ENCODE assay signal across 7 cellular contexts in genomic region chrX:72274526-72274925, GRCh38. TPM values are rescaled to one million over a fixed set of nuclear protein-coding genes. Genes with fewer than 3 reads are reported as not detected.
DNase-seq lines count a peak whose midpoint lies in the region; TF ChIP-seq lines count a peak whose summit lies in the region.

No MANE protein-coding gene starts in this region.

- peaks cover 73% of the 10 kb centered on the region for H3F3A ChIP-seq in PC-9 (ENCODE audit: insufficient read depth, low read depth)

- H3K4me1 ChIP-seq in PC-9 (replicated peaks; ENCODE audit: insufficient read depth) (peaks cover 55% of the 10 kb centered on the region), osteoblast (ENCODE audit: insufficient read depth, low read length) (peaks cover 64% of the 10 kb centered on the region)

- H3K36me3 ChIP-seq in PC-9 (ENCODE audit: low read depth) (peaks cover 54% of the 10 kb centered on the region), osteoblast (ENCODE audit: insufficient read depth, low read length) (peaks cover 66% of the 10 kb centered on the region)

- peak overlapping the region; percentile 98 for H3K4me2 ChIP-seq in PC-9
- peak overlapping the region; percentile 94 for H3K4me2 ChIP-seq in osteoblast (ENCODE audit: insufficient read depth, low read length)

- DNase-seq in PC-9 (no peak), choroid plexus epithelial cell (ENCODE audit: low read depth) (peak; percentile 49), osteoblast (ENCODE audit: insufficient read length, low spot score, missing footprints) (no peak), NCI-H2196 treated with DMSO at 0.1 percent for 48 hours (lab: John Stamatoyannopoulos, UW; ENCODE audit: unreplicated experiment) (no peak), GM13976 (ENCODE audit: low spot score) (no peak), ecto neural progenitor cell (ENCODE audit: low spot score) (no peak)

- in situ Hi-C loops in GM13976 (cut with MboI; ENCODE audit: low sequenced_read_pairs, unreplicated experiment): no loop called here

- peak; percentile 11 for TF ChIP-seq POLR2A in GM19099 (IDR thresholded peaks at IDR 0.05; ENCODE audit: extremely low read depth, insufficient read length, low read depth)

- H2AFZ ChIP-seq in PC-9 (no peak overlapping the region), osteoblast (ENCODE audit: low read length) (no peak overlapping the region)

- H3K4me3 ChIP-seq in PC-9 (peak overlapping the region; percentile 98; the same call in 1 of the 2 replicates), choroid plexus epithelial cell (ENCODE audit: low read depth, low read length) (peak overlapping the region; percentile 79), osteoblast (ENCODE audit: insufficient read depth, low read length) (peak overlapping the region; percentile 93)

- POLR2A ChIA-PET in PC-9 (lab: Charles Lee; ENCODE audit: unreplicated experiment): no interaction called here

- TF ChIP-seq CTCF in PC-9 (conservative IDR thresholded peaks at IDR 0.05): no peak
- TF ChIP-seq CTCF in choroid plexus epithelial cell (conservative IDR thresholded peaks at IDR 0.05; ENCODE audit: low read depth, low read length): no peak
- TF ChIP-seq CTCF in osteoblast (IDR thresholded peaks at IDR 0.05; ENCODE audit: extremely low read depth, low read depth, low read length): no peak
- TF ChIP-seq CTCF in GM13976 (IDR thresholded peaks at IDR 0.05; ENCODE audit: borderline replicate concordance, control extremely low read depth, extremely low read depth, insufficient read depth, missing control alignments): no peak

- H3K79me2 ChIP-seq in PC-9 (ENCODE audit: low read depth) (peaks cover 52% of the 10 kb centered on the region), osteoblast (ENCODE audit: insufficient read depth, low read length) (peaks cover 34% of the 10 kb centered on the region)

- no TSS peak for BruUV-seq in PC-9 (replicated peaks; lab: Mats Ljungman, UMichigan)

- H3K27ac ChIP-seq in PC-9 (peak overlapping the region; percentile 86; the same call in 1 of the 2 replicates), osteoblast (ENCODE audit: low read depth, low read length) (peak overlapping the region; percentile 85)

- H3K27me3 ChIP-seq in PC-9 (ENCODE audit: insufficient read depth, low read depth): no peaks in the 10 kb centered on the region
- H3K27me3 ChIP-seq in osteoblast (ENCODE audit: insufficient read depth, low read length): no peaks in the 10 kb centered on the region

- CTCF ChIA-PET in PC-9 (lab: Charles Lee): no interaction called here

- H4K20me1 ChIP-seq in PC-9 (ENCODE audit: insufficient read depth) (peaks cover 59% of the 10 kb centered on the region), osteoblast (ENCODE audit: insufficient read depth, low read length) (peaks cover 63% of the 10 kb centered on the region)

- intact Hi-C loops in PC-9 (cut with micrococcal nuclease; ENCODE audit: unreplicated experiment): no loop called here

- H3K9me3 ChIP-seq in PC-9 (ENCODE audit: insufficient read depth, low read depth) (no peaks in the 10 kb centered on the region), osteoblast (ENCODE audit: low read depth, low read length) (no peaks in the 10 kb centered on the region)

- no peaks in the 10 kb centered on the region for H3K9me2 ChIP-seq in PC-9 (ENCODE audit: insufficient read depth)

RNA-seq across cellular contexts. Expression of gene RPS4X, which starts 2.5 kb away (rescaled TPM):
- total RNA-seq in PC-9 (2021) (962 and 967 TPM in 2 replicates), osteoblast (487 and 926 TPM in 2 replicates)

RNA-seq across cellular contexts. Expression of gene CITED1, which starts 31.2 kb away (rescaled TPM):
- not detected in 2 replicates for total RNA-seq in PC-9 (2021)
- not detected in 2 replicates for total RNA-seq in osteoblast

RNA-seq across cellular contexts. Expression of gene ERCC6L, which starts 35.7 kb away (rescaled TPM):
- 6.5 and 10.0 TPM in 2 replicates for total RNA-seq in PC-9 (2021)
- 0.59 and 0.72 TPM in 2 replicates for total RNA-seq in osteoblast
